1 cellular context compared by ENCODE assay signal in genomic region chr10:127303746-127304145, GRCh38.
TF ChIP-seq lines count a peak whose summit lies in the region.

No MANE protein-coding gene starts in this region.

TF ChIP-seq in GM23338, 12 proteins besides CTCF, POLR2A, EP300 and RAD21 (continued from another document):
- TF ChIP-seq ZNF462 (CRISPR knock-in tag; IDR thresholded peaks at IDR 0.05) (no peak), REST (IDR thresholded peaks at IDR 0.05; ENCODE audit: unreplicated experiment) (no peak), NANOG (IDR thresholded peaks at IDR 0.05; ENCODE audit: borderline replicate concordance) (no peak), ETS1 (IDR thresholded peaks at IDR 0.05) (no peak), CREB1 (CRISPR knock-in tag; IDR thresholded peaks at IDR 0.05; ENCODE audit: low read depth) (no peak), ZNF114 (CRISPR knock-in tag; IDR thresholded peaks at IDR 0.05) (no peak), ZNF331 (CRISPR knock-in tag; IDR thresholded peaks at IDR 0.05; ENCODE audit: low read depth) (no peak), EZH2phosphoT487 (IDR thresholded peaks at IDR 0.05; ENCODE audit: unreplicated experiment) (no peak)
TF ChIP-seq in GM23338: peak in this region for 0.
